1 cellular context compared by ENCODE assay signal in the genomic region with DNA sequence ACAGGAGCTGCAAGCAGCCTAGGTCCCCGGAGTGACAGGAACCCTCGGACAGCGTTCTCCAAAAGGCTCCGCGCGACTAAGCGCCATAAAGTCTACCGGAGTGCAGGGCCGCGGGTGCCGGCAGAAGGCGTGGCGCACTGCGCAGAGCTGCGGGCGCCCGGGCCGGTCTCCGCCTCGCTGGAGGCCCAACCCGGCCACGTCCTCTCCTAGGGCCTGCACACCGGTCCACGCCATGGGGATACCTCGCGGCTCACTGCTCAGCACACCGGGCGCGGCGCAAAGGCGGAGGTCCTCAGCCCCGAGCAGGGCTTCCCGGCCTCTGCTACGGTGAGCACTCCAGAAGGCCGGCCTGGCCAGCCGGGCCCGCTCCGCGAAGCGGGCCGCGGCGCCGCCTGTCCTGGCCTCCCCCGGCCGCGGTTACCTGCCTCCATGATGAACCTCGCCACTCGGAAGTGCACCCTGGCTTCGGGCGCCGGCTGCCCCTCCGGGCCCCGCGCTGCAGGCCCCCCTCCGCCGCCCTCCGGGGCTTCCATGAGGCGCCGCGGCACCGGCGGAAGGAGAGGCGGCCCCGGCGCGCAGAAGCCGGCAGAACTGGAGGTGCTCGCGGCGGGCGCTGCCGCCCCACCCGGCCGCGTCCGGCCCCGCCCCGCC.
A peak's percentile ranks its signal among the peaks of the same experiment; 100 is the strongest.
TF ChIP-seq lines count a peak whose summit lies in the region.

A gene (minus strand): TSS at position 599 of the 651 bp plus-strand sequence. CDS start 66 bp downstream, at position 533.

TF ChIP-seq in HEK293, 187 proteins besides CTCF, POLR2A, EP300 and RAD21 (continued from another document):
- TF ChIP-seq ZBTB20 (tag by site-specific recombination; IDR thresholded peaks at IDR 0.05) (peak; percentile 58; the same call in 1 of the 2 replicates), ZNF501 (tag by site-specific recombination; IDR thresholded peaks at IDR 0.05) (peak; percentile 66; the same call in 1 of the 2 replicates), ZEB2 (tag by site-specific recombination; IDR thresholded peaks at IDR 0.05) (peak; percentile 55), KLF9 (tag by site-specific recombination; IDR thresholded peaks at IDR 0.05; ENCODE audit: low read depth) (peak; percentile 64), SP3 (tag by site-specific recombination; IDR thresholded peaks at IDR 0.05) (peak; percentile 26; the same call in 1 of the 2 replicates), SETDB1 (IDR thresholded peaks at IDR 0.05; ENCODE audit: insufficient read length, low read length) (no peak), KLF7 (tag by site-specific recombination; IDR thresholded peaks at IDR 0.05; ENCODE audit: borderline replicate concordance) (no peak), ZNF48 (tag by site-specific recombination; IDR thresholded peaks at IDR 0.05) (no peak), EGR2 (tag by site-specific recombination; IDR thresholded peaks at IDR 0.05; ENCODE audit: low read depth) (no peak), ZNF292 (tag by site-specific recombination; IDR thresholded peaks at IDR 0.05; ENCODE audit: borderline replicate concordance, low read depth) (no peak), ZFP37 (tag by site-specific recombination; IDR thresholded peaks at IDR 0.05) (no peak), YY1 (tag by site-specific recombination; IDR thresholded peaks at IDR 0.05) (peak; percentile 68), ZBTB7A (tag by site-specific recombination; IDR thresholded peaks at IDR 0.05; ENCODE audit: low read depth) (no peak), ZNF121 (tag by site-specific recombination; IDR thresholded peaks at IDR 0.05) (peak; percentile 13; the same call in 1 of the 2 replicates), ZNF600 (tag by site-specific recombination; IDR thresholded peaks at IDR 0.05) (0 out of 2 replicates have a peak, but pooled peaks have one; percentile 56), ZNF335 (tag by site-specific recombination; conservative IDR thresholded peaks at IDR 0.05) (peak; percentile 71; the same call in 1 of the 2 replicates), ZNF768 (tag by site-specific recombination; IDR thresholded peaks at IDR 0.05) (no peak), ZBTB17 (tag by site-specific recombination; IDR thresholded peaks at IDR 0.05) (no peak), ZNF558 (tag by site-specific recombination; IDR thresholded peaks at IDR 0.05) (no peak), ZNF366 (tag by site-specific recombination; conservative IDR thresholded peaks at IDR 0.05) (no peak), ZNF791 (tag by site-specific recombination; IDR thresholded peaks at IDR 0.05) (no peak), ZNF623 (tag by site-specific recombination; IDR thresholded peaks at IDR 0.05) (no peak), ZNF560 (tag by site-specific recombination; IDR thresholded peaks at IDR 0.05; ENCODE audit: borderline replicate concordance) (no peak), ZNF174 (tag by site-specific recombination; IDR thresholded peaks at IDR 0.05) (no peak), HOXC10 (CRISPR knock-in tag; IDR thresholded peaks at IDR 0.05) (no peak), ZNF223 (tag by site-specific recombination; IDR thresholded peaks at IDR 0.05) (peak; percentile 50; the same call in 1 of the 2 replicates), ZNF19 (tag by site-specific recombination; IDR thresholded peaks at IDR 0.05; ENCODE audit: low read depth) (no peak), KLF8 (tag by site-specific recombination; IDR thresholded peaks at IDR 0.05) (peak; percentile 29; the same call in 1 of the 2 replicates), ZNF350 (tag by site-specific recombination; IDR thresholded peaks at IDR 0.05) (no peak), GLIS2 (tag by site-specific recombination; IDR thresholded peaks at IDR 0.05) (peak; percentile 36; the same call in 1 of the 2 replicates), ZNF660 (tag by site-specific recombination; IDR thresholded peaks at IDR 0.05) (0 out of 2 replicates have a peak, but pooled peaks have one; percentile 45)
- TF ChIP-seq, protein P1, sequence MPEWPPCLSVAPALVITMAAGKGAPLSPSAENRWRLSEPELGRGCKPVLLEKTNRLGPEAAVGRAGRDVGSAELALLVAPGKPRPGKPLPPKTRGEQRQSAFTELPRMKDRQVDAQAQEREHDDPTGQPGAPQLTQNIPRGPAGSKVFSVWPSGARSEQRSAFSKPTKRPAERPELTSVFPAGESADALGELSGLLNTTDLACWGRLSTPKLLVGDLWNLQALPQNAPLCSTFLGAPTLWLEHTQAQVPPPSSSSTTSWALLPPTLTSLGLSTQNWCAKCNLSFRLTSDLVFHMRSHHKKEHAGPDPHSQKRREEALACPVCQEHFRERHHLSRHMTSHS (tag by site-specific recombination; IDR thresholded peaks at IDR 0.05) = no peak
- TF ChIP-seq, protein P2, sequence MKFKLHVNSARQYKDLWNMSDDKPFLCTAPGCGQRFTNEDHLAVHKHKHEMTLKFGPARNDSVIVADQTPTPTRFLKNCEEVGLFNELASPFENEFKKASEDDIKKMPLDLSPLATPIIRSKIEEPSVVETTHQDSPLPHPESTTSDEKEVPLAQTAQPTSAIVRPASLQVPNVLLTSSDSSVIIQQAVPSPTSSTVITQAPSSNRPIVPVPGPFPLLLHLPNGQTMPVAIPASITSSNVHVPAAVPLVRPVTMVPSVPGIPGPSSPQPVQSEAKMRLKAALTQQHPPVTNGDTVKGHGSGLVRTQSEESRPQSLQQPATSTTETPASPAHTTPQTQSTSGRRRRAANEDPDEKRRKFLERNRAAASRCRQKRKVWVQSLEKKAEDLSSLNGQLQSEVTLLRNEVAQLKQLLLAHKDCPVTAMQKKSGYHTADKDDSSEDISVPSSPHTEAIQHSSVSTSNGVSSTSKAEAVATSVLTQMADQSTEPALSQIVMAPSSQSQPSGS (tag by site-specific recombination; IDR thresholded peaks at IDR 0.05; ENCODE audit: low read depth) = no peak
- TF ChIP-seq, protein P3, sequence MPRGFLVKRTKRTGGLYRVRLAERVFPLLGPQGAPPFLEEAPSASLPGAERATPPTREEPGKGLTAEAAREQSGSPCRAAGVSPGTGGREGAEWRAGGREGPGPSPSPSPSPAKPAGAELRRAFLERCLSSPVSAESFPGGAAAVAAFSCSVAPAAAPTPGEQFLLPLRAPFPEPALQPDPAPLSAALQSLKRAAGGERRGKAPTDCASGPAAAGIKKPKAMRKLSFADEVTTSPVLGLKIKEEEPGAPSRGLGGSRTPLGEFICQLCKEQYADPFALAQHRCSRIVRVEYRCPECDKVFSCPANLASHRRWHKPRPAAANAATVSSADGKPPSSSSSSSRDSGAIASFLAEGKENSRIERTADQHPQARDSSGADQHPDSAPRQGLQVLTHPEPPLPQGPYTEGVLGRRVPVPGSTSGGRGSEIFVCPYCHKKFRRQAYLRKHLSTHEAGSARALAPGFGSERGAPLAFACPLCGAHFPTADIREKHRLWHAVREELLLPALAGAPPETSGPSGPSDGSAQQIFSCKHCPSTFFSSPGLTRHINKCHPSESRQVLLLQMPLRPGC (tag by site-specific recombination; IDR thresholded peaks at IDR 0.05) = no peak
- TF ChIP-seq, protein P4, sequence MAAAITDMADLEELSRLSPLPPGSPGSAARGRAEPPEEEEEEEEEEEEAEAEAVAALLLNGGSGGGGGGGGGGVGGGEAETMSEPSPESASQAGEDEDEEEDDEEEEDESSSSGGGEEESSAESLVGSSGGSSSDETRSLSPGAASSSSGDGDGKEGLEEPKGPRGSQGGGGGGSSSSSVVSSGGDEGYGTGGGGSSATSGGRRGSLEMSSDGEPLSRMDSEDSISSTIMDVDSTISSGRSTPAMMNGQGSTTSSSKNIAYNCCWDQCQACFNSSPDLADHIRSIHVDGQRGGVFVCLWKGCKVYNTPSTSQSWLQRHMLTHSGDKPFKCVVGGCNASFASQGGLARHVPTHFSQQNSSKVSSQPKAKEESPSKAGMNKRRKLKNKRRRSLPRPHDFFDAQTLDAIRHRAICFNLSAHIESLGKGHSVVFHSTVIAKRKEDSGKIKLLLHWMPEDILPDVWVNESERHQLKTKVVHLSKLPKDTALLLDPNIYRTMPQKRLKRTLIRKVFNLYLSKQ (tag by site-specific recombination; IDR thresholded peaks at IDR 0.05; ENCODE audit: borderline replicate concordance) = no peak
